ENCODE assay signal across 8 cellular contexts in genomic region chr21:10363321-10363720, GRCh38.
DNase-seq lines count a peak whose midpoint lies in the region; FAIRE-seq and TF ChIP-seq lines count a peak whose summit lies in the region.
"Not testable (repeated sequence)": the region's sequence is repeated elsewhere in the genome, so short reads cannot be mapped to it uniquely, and the experiment has no call there.

No MANE protein-coding gene starts in this region.

- FAIRE-seq in RCC 7860 (lab: Jason Lieb, UNC) = not testable (repeated sequence)

- not testable (repeated sequence) for H3K4me3 ChIP-seq in Karpas-422 (ENCODE audit: low read length); esophagus muscularis mucosa

- not testable (repeated sequence) for H3K4me2 ChIP-seq in Karpas-422 (ENCODE audit: low read depth, low read length, poor library complexity, severe bottlenecking)

- peaks cover 32% of the 10 kb centered on the region for H3K9me3 ChIP-seq in Karpas-422 (ENCODE audit: low read length)
- not testable (repeated sequence) for H3K9me3 ChIP-seq in esophagus muscularis mucosa

- H3K27ac ChIP-seq in Karpas-422 (ENCODE audit: low read length); esophagus muscularis mucosa (replicated peaks in 1 of 4): not testable (repeated sequence)

- not testable (repeated sequence) for H3K4me1 ChIP-seq in Karpas-422 (ENCODE audit: low read length); esophagus muscularis mucosa

- not testable (repeated sequence) for H3K27me3 ChIP-seq in Karpas-422 (ENCODE audit: low read length)
- peaks cover 0 to 12% (median 0%) of the 10 kb centered on the region in 4 donors for H3K27me3 ChIP-seq in esophagus muscularis mucosa

- TF ChIP-seq CTCF in esophagus muscularis mucosa (IDR thresholded peaks at IDR 0.05) = not testable (repeated sequence)

- not testable (repeated sequence) for H3K36me3 ChIP-seq in Karpas-422 (ENCODE audit: insufficient read depth, low read length); esophagus muscularis mucosa

- DNase-seq in CD1c-positive myeloid dendritic cell (ENCODE audit: extremely low spot score) (peak; percentile 11), Karpas-422 (peak; percentile 40), RCC 7860 (ENCODE audit: low spot score) (peak; percentile 13), dedifferentiated amniotic fluid mesenchymal stem cell (ENCODE audit: extremely low spot score) (peak; percentile 18), esophagus muscularis mucosa (ENCODE audit: extremely low spot score) (peak; percentile 92), kidney tubule cell (ENCODE audit: low spot score) (peak; percentile 21), medulla oblongata (ENCODE audit: extremely low spot score) (peak; percentile 37), superior temporal gyrus (ENCODE audit: extremely low spot score) (peak; percentile 13)

- H3K9me2 ChIP-seq in Karpas-422 (replicated peaks; ENCODE audit: insufficient read depth, low read length) = not testable (repeated sequence)

- H2AFZ ChIP-seq in Karpas-422 (ENCODE audit: low read length) = not testable (repeated sequence)

- not testable (repeated sequence) for TF ChIP-seq POLR2A in esophagus muscularis mucosa (IDR thresholded peaks at IDR 0.05; ENCODE audit: low read depth)

- not testable (repeated sequence) for H4K20me1 ChIP-seq in Karpas-422 (ENCODE audit: insufficient read depth, low read depth, low read length)

- H3K9ac ChIP-seq in Karpas-422 (ENCODE audit: low read length) = not testable (repeated sequence)

- intact Hi-C loops in esophagus muscularis mucosa (cut with DNase I) = not testable (repeated sequence)

- not testable (repeated sequence) for TF ChIP-seq EP300 in esophagus muscularis mucosa (IDR thresholded peaks at IDR 0.05)

- not testable (repeated sequence) for H3K79me2 ChIP-seq in Karpas-422 (ENCODE audit: low read length)

Comparison
In these comparisons a context has a peak if more than half of its experiments do, and no peak if none do; other contexts are left out.
1. DNase-seq: peak in every context shown above with its lines; median percentile 92 in esophagus muscularis mucosa; 40 in Karpas-422; 37 in medulla oblongata; 21 in kidney tubule cell; 18 in dedifferentiated amniotic fluid mesenchymal stem cell; 13 in RCC 7860; 13 in superior temporal gyrus; 11 in CD1c-positive myeloid dendritic cell.